In genomic region chr11:63491240-63491587, GRCh38 we compare ENCODE assay signal across 12 cellular contexts. TPM values are rescaled to one million over a fixed set of nuclear protein-coding genes. Genes with fewer than 3 reads are reported as not detected.
DNase-seq lines count a peak whose midpoint lies in the region; ATAC-seq and TF ChIP-seq lines count a peak whose summit lies in the region.
"Had no signal": no experiment of that assay in that cellular context is flagged by ENCODE, and none has a peak within 500 bp of the region (broad histone marks: within the 10 kb centered on the region; RNA-seq: fewer than 3 reads in every experiment).

No MANE protein-coding gene starts in this region.

- H3K9me3 Mint-ChIP-seq in CD14-positive monocyte (peaks cover under 1 to 13% (median 2%) of the 10 kb centered on the region in 7 donors), WTC11 (peaks cover 20% of the 10 kb centered on the region)

- H3K4me1 Mint-ChIP-seq in CD14-positive monocyte (peaks cover 40% of the 10 kb centered on the region), WTC11 (peaks cover 40% of the 10 kb centered on the region)

- TF ChIP-seq CTCF in CD14-positive monocyte (IDR thresholded peaks at IDR 0.05) (no peak), WTC11 (IDR thresholded peaks at IDR 0.05) (no peak), fibroblast of pulmonary artery (IDR thresholded peaks at IDR 0.05; ENCODE audit: low read length, missing control alignments) (no peak), osteoblast (IDR thresholded peaks at IDR 0.05; ENCODE audit: extremely low read depth, low read depth, low read length) (no peak)

- H3K4me2 ChIP-seq in osteoblast (ENCODE audit: insufficient read depth, low read length) = peak overlapping the region; percentile 85

- CTCF ChIA-PET in WTC11 (lab: Charles Lee) = interaction anchor here (1.6 to 4.5 kb wide), 6 partner anchors 12 to 147 kb away, joined by 5 to 46 read pairs (median 10); partner anchors contain the start of gene LGALS12

- H3K4me3 Mint-ChIP-seq in CD14-positive monocyte (peak overlapping the region; percentile 89 to 98), WTC11 (peak overlapping the region; percentile 77)

- H3K36me3 ChIP-seq in osteoblast (ENCODE audit: insufficient read depth, low read length) = no peaks in the 10 kb centered on the region

- H3K27me3 ChIP-seq in osteoblast (ENCODE audit: insufficient read depth, low read length) = peaks cover 52% of the 10 kb centered on the region

- H3K27ac Mint-ChIP-seq in CD14-positive monocyte (peak overlapping the region in 3 of 7 donors; percentile 63 to 83 (median 82)), WTC11 (peak overlapping the region; percentile 88)

- H3K9me3 ChIP-seq in osteoblast (ENCODE audit: low read depth, low read length) = no peaks in the 10 kb centered on the region

- no peak for DNase-seq in CD14-positive monocyte (ENCODE audit: low spot score)
- DNase-seq in WTC11 (ENCODE audit: low spot score) = no peak
- DNase-seq in fibroblast of pulmonary artery (ENCODE audit: low read depth) = no peak
- DNase-seq in osteoblast (ENCODE audit: insufficient read length, low spot score, missing footprints) = no peak
- DNase-seq in C1 segment of cervical spinal cord (lab: John Stamatoyannopoulos, UW) = no peak
- no peak for DNase-seq in DMS53 (lab: John Stamatoyannopoulos, UW)
- DNase-seq in D341Med (ENCODE audit: low spot score) = no peak
- DNase-seq: activated CD4-positive, alpha-beta T cell treated with anti-CD3 and anti-CD28 coated beads, Interleukin-2, amount 50 U/mL, for 4 hours; NCI-H2107 had no signal

- intact Hi-C loops in CD14-positive monocyte (cut with micrococcal nuclease) = no loop called here

- H3K79me2 ChIP-seq in osteoblast (ENCODE audit: insufficient read depth, low read length) = no peaks in the 10 kb centered on the region

- POLR2A ChIA-PET in WTC11 (lab: Charles Lee) = interaction anchor here (0.5 to 1.4 kb wide), 4 partner anchors 10 to 429 kb away, joined by 3 to 4 read pairs (median 3); no protein-coding TSS in a partner anchor

- H3K4me3 ChIP-seq in fibroblast of pulmonary artery (replicated peaks; ENCODE audit: low read depth, low read length) = peak overlapping the region; percentile 49
- H3K4me3 ChIP-seq in osteoblast (ENCODE audit: insufficient read depth, low read length) = peak overlapping the region; percentile 61

- peak overlapping the region; percentile 56 for H2AFZ ChIP-seq in osteoblast (ENCODE audit: low read length)

- ATAC-seq in WTC11 = no peak
- ATAC-seq in HG02759 (IDR thresholded peaks at IDR 0.05; ENCODE audit: unreplicated experiment) = no peak

- H3K36me3 Mint-ChIP-seq in CD14-positive monocyte (peaks cover 0 to 7% of the 10 kb centered on the region in 2 donors), WTC11 (peaks cover 24% of the 10 kb centered on the region)

- no peaks in the 10 kb centered on the region for H4K20me1 ChIP-seq in osteoblast (ENCODE audit: insufficient read depth, low read length)

- H3K27me3 Mint-ChIP-seq in CD14-positive monocyte (ENCODE audit: low read depth in 3 of 3) (peaks cover 15 to 31% (median 18%) of the 10 kb centered on the region in 3 donors), WTC11 (ENCODE audit: low read depth) (peaks cover 18% of the 10 kb centered on the region)

- H3K4me1 ChIP-seq in osteoblast (ENCODE audit: insufficient read depth, low read length) = peaks cover 3% of the 10 kb centered on the region

- H3K27ac ChIP-seq in osteoblast (ENCODE audit: low read depth, low read length) = no peak overlapping the region

TF ChIP-seq in WTC11, 78 proteins besides CTCF, POLR2A, EP300 and RAD21 (continues in another document):
- TF ChIP-seq EMX1 (CRISPR knock-in tag; IDR thresholded peaks at IDR 0.05) = no peak
- no peak for TF ChIP-seq ATF6 (CRISPR knock-in tag; IDR thresholded peaks at IDR 0.05)
- TF ChIP-seq ZNF416 (CRISPR knock-in tag; IDR thresholded peaks at IDR 0.05) = no peak
- TF ChIP-seq NR1H2 (CRISPR knock-in tag; IDR thresholded peaks at IDR 0.05) = no peak
- no peak for TF ChIP-seq CBFB (CRISPR knock-in tag; IDR thresholded peaks at IDR 0.05; ENCODE audit: low read depth)
- TF ChIP-seq ZNF396 (CRISPR knock-in tag; IDR thresholded peaks at IDR 0.05; ENCODE audit: borderline replicate concordance) = no peak
- no peak for TF ChIP-seq AR (CRISPR knock-in tag; IDR thresholded peaks at IDR 0.05)
- TF ChIP-seq NR2C2 (CRISPR knock-in tag; IDR thresholded peaks at IDR 0.05) = no peak
- no peak for TF ChIP-seq TEAD4 (CRISPR knock-in tag; IDR thresholded peaks at IDR 0.05)
- TF ChIP-seq ATF3 (CRISPR knock-in tag; conservative IDR thresholded peaks at IDR 0.05) = no peak
- TF ChIP-seq HMGXB4 (CRISPR knock-in tag; IDR thresholded peaks at IDR 0.05) = no peak
- TF ChIP-seq GABPB1 (CRISPR knock-in tag; IDR thresholded peaks at IDR 0.05) = no peak
- no peak for TF ChIP-seq E2F5 (CRISPR knock-in tag; IDR thresholded peaks at IDR 0.05)
- TF ChIP-seq CREB1 (CRISPR knock-in tag; IDR thresholded peaks at IDR 0.05) = no peak

RNA-seq across cellular contexts. Expression of gene PLAAT5, which starts 0.2 kb away (rescaled TPM):
- under 1 TPM in 1 of 2 donors, not detected in 1; 0.62 TPM for polyA plus RNA-seq in CD14-positive monocyte
- total RNA-seq in WTC11 (2021) = 14.7 to 23.0 TPM (median 16.0 TPM) in 3 replicates
- not detected in 2 replicates for total RNA-seq in osteoblast
- total RNA-seq: H4, lung microvascular endothelial cell had no signal

RNA-seq across cellular contexts. Expression of gene LGALS12, which starts 14.7 kb away (rescaled TPM):
- 10 to 100 TPM in 1 of 2 donors, 1 to 10 TPM in 1; 6.8 to 16.3 TPM for polyA plus RNA-seq in CD14-positive monocyte
- 1.1 to 1.4 TPM (median 1.4 TPM) in 3 replicates for total RNA-seq in WTC11 (2021)
- total RNA-seq in osteoblast = under 0.01 TPM in 1 of 2 replicates, not detected in the other
- total RNA-seq: lung microvascular endothelial cell had no signal

RNA-seq across cellular contexts. Expression of gene PLAAT4, which starts 45.4 kb away (rescaled TPM):
- 100 to 1,000 TPM; 101 to 119 TPM for polyA plus RNA-seq in CD14-positive monocyte
- total RNA-seq in WTC11 (2021) = 1.1 to 2.9 TPM (median 1.4 TPM) in 3 replicates
- total RNA-seq in osteoblast = 18.9 and 26.1 TPM in 2 replicates

Comparison
In these comparisons a context has a peak if more than half of its experiments do, and no peak if none do; other contexts are left out.
1. RNA of gene PLAAT5, which starts 0.2 kb away (total RNA-seq): 14.7 to 23.0 TPM in WTC11; not detected in osteoblast; every median in the first group is over 10 times any median in the second.